21 cellular contexts compared by ENCODE assay signal in genomic region chr15:35118987-35119386, GRCh38. TPM values are rescaled to one million over a fixed set of nuclear protein-coding genes. Genes with fewer than 3 reads are reported as not detected.
"Had no signal": no experiment of that assay in that cellular context is flagged by ENCODE, and none has a peak within 500 bp of the region (broad histone marks: within the 10 kb centered on the region; RNA-seq: fewer than 3 reads in every experiment).

No MANE protein-coding gene starts in this region.

- H3K4me1 ChIP-seq: foreskin keratinocyte, stomach, transverse colon had no signal

- H3K27ac ChIP-seq: esophagus squamous epithelium, foreskin keratinocyte, neutrophil, stomach, thoracic aorta, transverse colon had no signal

- H3K27me3 ChIP-seq: esophagus squamous epithelium, foreskin keratinocyte, neutrophil, stomach, transverse colon had no signal

- FAIRE-seq: colon, small intestine had no signal

- H3K36me3 ChIP-seq: esophagus squamous epithelium, neutrophil, stomach, thoracic aorta, transverse colon had no signal

- H3K4me3 ChIP-seq: esophagus squamous epithelium, mucosa of descending colon, stomach, thoracic aorta, transverse colon had no signal

- DNase-seq: esophagus squamous epithelium; foreskin keratinocyte; left colon; mammary epithelial cell; mucosa of descending colon; naive thymus-derived CD8-positive, alpha-beta T cell; posterior cingulate gyrus; small intestine; stimulated activated CD4-positive, alpha-beta T cell treated with anti-CD3 and anti-CD28 coated beads, Interleukin-12 subunit alpha, Interleukin-12 subunit beta, amount 100 ng/mL, for 4 hours; stimulated activated naive CD4-positive, alpha-beta T cell; stomach; substantia nigra; transverse colon had no signal

- H3K9me3 ChIP-seq: esophagus squamous epithelium, mucosa of descending colon, neutrophil, stomach, thoracic aorta, transverse colon had no signal

- ATAC-seq: foreskin keratinocyte; left colon; mucosa of descending colon; naive thymus-derived CD8-positive, alpha-beta T cell had no signal

RNA-seq across cellular contexts. Expression of gene NANOGP8, which starts 33.9 kb away (rescaled TPM):
- total RNA-seq: epithelial cell of proximal tubule; foreskin keratinocyte; kidney epithelial cell; mammary epithelial cell; mesenteric fat pad; naive thymus-derived CD8-positive, alpha-beta T cell; pulmonary artery endothelial cell; stomach had no signal
- polyA plus RNA-seq: foreskin keratinocyte, mammary epithelial cell, neural cell, small intestine, stomach had no signal
